In genomic region chr11:1988667-1989317, GRCh38 we compare ENCODE assay signal across 26 cellular contexts. TPM values are rescaled to one million over a fixed set of nuclear protein-coding genes. Genes with fewer than 3 reads are reported as not detected.
DNase-seq lines count a peak whose midpoint lies in the region; ATAC-seq, FAIRE-seq and TF ChIP-seq lines count a peak whose summit lies in the region.
"Had no signal": no experiment of that assay in that cellular context is flagged by ENCODE, and none has a peak within 500 bp of the region (broad histone marks: within the 10 kb centered on the region; RNA-seq: fewer than 3 reads in every experiment).

No MANE protein-coding gene starts in this region.

- H3K36me3 Mint-ChIP-seq in activated CD4-positive, alpha-beta memory T cell treated with anti-CD3 and anti-CD28 coated beads, Interleukin-2, amount 10 ng/mL, durations not matched to agents 7 days and 5 days (ENCODE audit: low read depth) = no peaks in the 10 kb centered on the region
- H3K36me3 Mint-ChIP-seq: activated naive CD8-positive, alpha-beta T cell; CD4-positive, alpha-beta memory T cell had no signal

- TF ChIP-seq EP300 in ovary (IDR thresholded peaks at IDR 0.05) = no peak

- H3K27ac Mint-ChIP-seq in activated CD4-positive, alpha-beta memory T cell treated with anti-CD3 and anti-CD28 coated beads, Interleukin-2, amount 10 ng/mL, durations not matched to agents 7 days and 5 days = no peak overlapping the region
- H3K27ac Mint-ChIP-seq: activated CD8-positive, alpha-beta T cell treated with anti-CD3 and anti-CD28 coated beads for 36 hours; activated naive CD8-positive, alpha-beta T cell; CD4-positive, alpha-beta memory T cell; stimulated activated naive CD8-positive, alpha-beta T cell treated with anti-CD3 and anti-CD28 coated beads, Interleukin-15, amount 100 ng/mL, for 72 hours had no signal

- no peaks in the 10 kb centered on the region for H3K27me3 Mint-ChIP-seq in activated CD4-positive, alpha-beta memory T cell treated with anti-CD3 and anti-CD28 coated beads, Interleukin-2, amount 10 ng/mL, durations not matched to agents 7 days and 5 days
- H3K27me3 Mint-ChIP-seq: activated CD8-positive, alpha-beta T cell treated with anti-CD3 and anti-CD28 coated beads for 36 hours; activated naive CD8-positive, alpha-beta T cell; CD4-positive, alpha-beta memory T cell; stimulated activated naive CD8-positive, alpha-beta T cell treated with anti-CD3 and anti-CD28 coated beads, Interleukin-15, amount 100 ng/mL, for 72 hours had no signal

- H3K4me1 Mint-ChIP-seq in activated CD4-positive, alpha-beta memory T cell treated with anti-CD3 and anti-CD28 coated beads, Interleukin-2, amount 10 ng/mL, durations not matched to agents 7 days and 5 days = no peaks in the 10 kb centered on the region
- H3K4me1 Mint-ChIP-seq: CD4-positive, alpha-beta memory T cell had no signal

- H3K27ac ChIP-seq in right atrium auricular region = no peak overlapping the region
- peak overlapping the region in 1 of 2 donors; percentile 65 for H3K27ac ChIP-seq in ovary
- H3K27ac ChIP-seq: breast epithelium, VCaP had no signal

- 61 to 80% (median 76%) methylated on average over 9 to 18 of the region's 24 CpGs for whole genome bisulfite sequencing in ovary, 3 donors

- ATAC-seq in Right ventricle myocardium inferior (no peak), left cardiac atrium (no peak)
- ATAC-seq: activated CD8-positive, alpha-beta T cell treated with anti-CD3 and anti-CD28 coated beads for 36 hours; activated T-cell treated with anti-CD3 and anti-CD28 coated beads, Interleukin-2, amount 50 U/mL, for 4 hours; mucosa of descending colon; stimulated activated naive CD8-positive, alpha-beta T cell treated with anti-CD3 and anti-CD28 coated beads, Interleukin-15, amount 100 ng/mL, for 72 hours had no signal

- H3K4me1 ChIP-seq in right atrium auricular region (no peaks in the 10 kb centered on the region), ovary (ENCODE audit: insufficient read depth) (no peaks in the 10 kb centered on the region)
- H3K4me1 ChIP-seq: breast epithelium had no signal

- H3K4me3 ChIP-seq in right atrium auricular region (no peak overlapping the region), ovary (no peak overlapping the region)
- H3K4me3 ChIP-seq: breast epithelium, mucosa of descending colon had no signal

- H3K36me3 ChIP-seq in right atrium auricular region = no peaks in the 10 kb centered on the region
- no peaks in the 10 kb centered on the region for H3K36me3 ChIP-seq in ovary
- H3K36me3 ChIP-seq: breast epithelium had no signal

- H3K9me3 ChIP-seq in right atrium auricular region (no peaks in the 10 kb centered on the region), ovary (no peaks in the 10 kb centered on the region)
- H3K9me3 ChIP-seq: breast epithelium, mucosa of descending colon had no signal

- POLR2A ChIA-PET in activated CD4-positive, alpha-beta memory T cell treated with anti-CD3 and anti-CD28 coated beads, Interleukin-2, amount 10 ng/mL, durations not matched to agents 7 days and 5 days (lab: Charles Lee) = no interaction called here

- intact Hi-C loops in Right ventricle myocardium inferior (cut with DNase I) = no loop called here
- intact Hi-C loops in left cardiac atrium (cut with DNase I) = no loop called here
- intact Hi-C loops in ovary (cut with DNase I) = no loop called here

- DNase-seq in Right ventricle myocardium inferior (ENCODE audit: missing footprints) = peak; percentile 49
- no peak for DNase-seq in left cardiac atrium
- peak; percentile 16 for DNase-seq in right atrium auricular region (ENCODE audit: low spot score)
- peak; percentile 14 to 60 (median 43) for DNase-seq in ovary
- DNase-seq in Ammon's horn (ENCODE audit: low spot score) = no peak
- no peak for DNase-seq in activated CD4-positive, alpha-beta memory T cell treated with anti-CD3 and anti-CD28 coated beads, Interleukin-2, amount 10 ng/mL, durations not matched to agents 7 days and 5 days
- no peak for DNase-seq in 8988T
- no peak for DNase-seq in H54 (ENCODE audit: insufficient read length, low spot score)
- DNase-seq: activated CD8-positive, alpha-beta T cell treated with anti-CD3 and anti-CD28 coated beads for 36 hours; activated T-cell treated with anti-CD3 and anti-CD28 coated beads, Interleukin-2, amount 50 U/mL, for 4 hours; CD4-positive, alpha-beta memory T cell; dermis blood vessel endothelial cell; DMS153; HCEC 1CT; hippocampal formation; NCI-H2107; NCI-H510A treated with DMSO at 0.1 percent for 48 hours had no signal

- H3K27me3 ChIP-seq in right atrium auricular region (no peaks in the 10 kb centered on the region), ovary (no peaks in the 10 kb centered on the region)
- H3K27me3 ChIP-seq: breast epithelium had no signal

- no peak for TF ChIP-seq CTCF in right atrium auricular region (IDR thresholded peaks at IDR 0.05)
- no peak for TF ChIP-seq CTCF in ovary (IDR thresholded peaks at IDR 0.05)

- H3K4me3 Mint-ChIP-seq in activated CD4-positive, alpha-beta memory T cell treated with anti-CD3 and anti-CD28 coated beads, Interleukin-2, amount 10 ng/mL, durations not matched to agents 7 days and 5 days = no peak overlapping the region
- H3K4me3 Mint-ChIP-seq: activated CD8-positive, alpha-beta T cell treated with anti-CD3 and anti-CD28 coated beads for 36 hours; activated naive CD8-positive, alpha-beta T cell; activated T-cell treated with anti-CD3 and anti-CD28 coated beads, Interleukin-2, amount 50 U/mL, for 4 hours; CD4-positive, alpha-beta memory T cell; stimulated activated naive CD8-positive, alpha-beta T cell treated with anti-CD3 and anti-CD28 coated beads, Interleukin-15, amount 100 ng/mL, for 72 hours had no signal

- CTCF ChIA-PET in activated CD4-positive, alpha-beta memory T cell treated with anti-CD3 and anti-CD28 coated beads, Interleukin-2, amount 10 ng/mL, durations not matched to agents 7 days and 5 days (lab: Charles Lee) = interaction anchor here (1.6 kb wide), 1 partner anchor 156 kb away, joined by 4 read pairs; no protein-coding TSS in a partner anchor

- no peaks in the 10 kb centered on the region for H3K9me3 Mint-ChIP-seq in activated CD4-positive, alpha-beta memory T cell treated with anti-CD3 and anti-CD28 coated beads, Interleukin-2, amount 10 ng/mL, durations not matched to agents 7 days and 5 days
- H3K9me3 Mint-ChIP-seq: activated CD8-positive, alpha-beta T cell treated with anti-CD3 and anti-CD28 coated beads for 36 hours; activated T-cell treated with anti-CD3 and anti-CD28 coated beads, Interleukin-2, amount 50 U/mL, for 4 hours; CD4-positive, alpha-beta memory T cell; stimulated activated naive CD8-positive, alpha-beta T cell treated with anti-CD3 and anti-CD28 coated beads, Interleukin-15, amount 100 ng/mL, for 72 hours had no signal

- no peak for FAIRE-seq in H54 (lab: Jason Lieb, UNC)
- FAIRE-seq: GM12891, keratinocyte, urothelium cell line had no signal

- TF ChIP-seq POLR2A in ovary (IDR thresholded peaks at IDR 0.05) (no peak), H54 (IDR thresholded peaks at IDR 0.05; ENCODE audit: low read depth, low read length) (no peak)

RNA-seq across cellular contexts. Expression of gene H19, which starts 8.8 kb away (rescaled TPM):
- 611 TPM for total RNA-seq in Right ventricle myocardium inferior
- total RNA-seq in left cardiac atrium = 100 to 1,000 TPM; 390 to 610 TPM
- 100 to 1,000 TPM; 449 to 551 TPM for total RNA-seq in right atrium auricular region
- 1,000 to 10,000 TPM in 3 of 7 donors, 100 to 1,000 TPM in 4; 113 to 2,888 (median 765) TPM for total RNA-seq in ovary
- polyA plus RNA-seq in ovary = 100 to 1,000 TPM; 315 to 601 TPM
- not detected for total RNA-seq in activated CD4-positive, alpha-beta memory T cell treated with anti-CD3 and anti-CD28 coated beads, Interleukin-2, amount 10 ng/mL, durations not matched to agents 7 days and 5 days
- total RNA-seq: activated CD8-positive, alpha-beta T cell treated with anti-CD3 and anti-CD28 coated beads for 36 hours; CD4-positive, alpha-beta memory T cell; T-helper 1 cell treated with Interleukin-12 subunit alpha and Interleukin-12 subunit beta and Interleukin-4 antibody, amounts not matched to agents 30 ng/mL and 1 ng/mL, for 36 hours had no signal
- polyA plus RNA-seq: CD4-positive, alpha-beta memory T cell had no signal

RNA-seq across cellular contexts. Expression of gene MRPL23, which starts 41.7 kb away (rescaled TPM):
- total RNA-seq in Right ventricle myocardium inferior = 107 TPM
- 10 to 100 TPM; 42.8 to 77.1 TPM for total RNA-seq in left cardiac atrium
- 100 to 1,000 TPM; 128 to 210 TPM for total RNA-seq in right atrium auricular region
- total RNA-seq in ovary = 100 to 1,000 TPM in 2 of 7 donors, 10 to 100 TPM in 5; 33.2 to 145 (median 86.7) TPM
- polyA plus RNA-seq in ovary = 100 to 1,000 TPM in 1 of 2 donors, 10 to 100 TPM in 1; 21.7 to 106 TPM
- total RNA-seq in activated CD4-positive, alpha-beta memory T cell treated with anti-CD3 and anti-CD28 coated beads, Interleukin-2, amount 10 ng/mL, durations not matched to agents 7 days and 5 days = 10 to 100 TPM; 99.8 to 99.9 TPM

Comparison
In these comparisons a context has a peak if more than half of its experiments do, and no peak if none do; other contexts are left out.
1. DNase-seq: peak in Right ventricle myocardium inferior (single experiment), right atrium auricular region (single experiment) and ovary (5 of 5); none in left cardiac atrium (single experiment), Ammon's horn (single experiment), activated CD4-positive, alpha-beta memory T cell treated with anti-CD3 and anti-CD28 coated beads, Interleukin-2, amount 10 ng/mL, durations not matched to agents 7 days and 5 days (single experiment), 8988T (single experiment) and H54 (single experiment).
2. RNA of gene H19, which starts 8.8 kb away (total RNA-seq): 113 to 2,888 TPM in ovary, 611 TPM in Right ventricle myocardium inferior (single experiment), 390 to 610 TPM in left cardiac atrium and 449 to 551 TPM in right atrium auricular region; not detected in activated CD4-positive, alpha-beta memory T cell treated with anti-CD3 and anti-CD28 coated beads, Interleukin-2, amount 10 ng/mL, durations not matched to agents 7 days and 5 days; every median in the first group is over 100 times any median in the second.